In the genomic region with DNA sequence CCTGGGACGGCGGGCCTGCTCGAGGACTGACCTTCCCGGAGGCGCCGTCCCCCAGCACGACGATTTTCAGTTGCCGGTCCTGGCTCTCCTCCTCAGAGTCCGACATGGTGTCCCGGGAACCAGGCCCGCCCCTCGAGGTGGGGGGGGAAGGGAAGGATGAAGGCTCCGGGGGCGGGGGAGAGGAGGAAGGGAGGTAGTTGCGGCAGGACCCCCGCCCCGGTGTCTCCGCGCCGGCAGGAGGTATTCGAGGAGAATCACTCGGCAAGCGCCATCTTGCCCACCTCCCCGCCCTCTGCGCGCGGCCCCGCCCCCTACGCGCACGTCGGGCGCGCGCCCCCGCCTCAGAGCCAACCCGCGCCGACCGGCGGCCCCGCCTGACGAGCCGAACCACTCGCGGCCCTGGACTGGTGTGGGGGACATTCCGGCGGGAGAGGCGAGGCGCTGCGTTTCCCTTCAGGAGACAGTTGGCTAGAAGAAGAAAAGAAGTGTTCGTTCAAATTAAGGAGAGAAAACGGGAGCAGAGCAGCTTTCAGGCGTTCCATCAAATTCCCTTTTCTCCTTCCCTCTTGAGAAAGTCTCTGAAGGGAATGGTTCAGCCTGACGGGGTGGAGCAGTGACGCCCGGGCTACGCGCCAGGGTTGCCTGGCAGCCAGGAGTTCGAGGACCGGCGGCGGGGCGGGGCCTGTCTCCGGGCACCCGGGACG, we compare ENCODE assay signal across 1 cellular context.
TF ChIP-seq lines count a peak whose summit lies in the region.

A gene (minus strand): TSS at position 296 of the 704 bp plus-strand sequence.

TF ChIP-seq in HEK293, 187 proteins besides CTCF, POLR2A, EP300 and RAD21 (continued from another document):
- TF ChIP-seq ZXDB (tag by site-specific recombination; IDR thresholded peaks at IDR 0.05) (peak; percentile 17; the same call in 1 of the 2 replicates), KLF8 (tag by site-specific recombination; IDR thresholded peaks at IDR 0.05) (peak; percentile 70; the same call in 1 of the 2 replicates), ZNF501 (tag by site-specific recombination; IDR thresholded peaks at IDR 0.05) (0 out of 2 replicates have a peak, but pooled peaks have one; percentile 12), ZNF155 (tag by site-specific recombination; IDR thresholded peaks at IDR 0.05) (no peak), BCL11B (tag by site-specific recombination; IDR thresholded peaks at IDR 0.05; ENCODE audit: low read depth) (no peak), ZNF768 (tag by site-specific recombination; IDR thresholded peaks at IDR 0.05) (no peak), GLI2 (tag by site-specific recombination; IDR thresholded peaks at IDR 0.05; ENCODE audit: borderline replicate concordance, low read depth) (no peak), KLF9 (tag by site-specific recombination; IDR thresholded peaks at IDR 0.05; ENCODE audit: low read depth) (0 out of 2 replicates have a peak, but pooled peaks have one; percentile 60), ZFHX2 (tag by site-specific recombination; conservative IDR thresholded peaks at IDR 0.05) (no peak), ZNF341 (tag by site-specific recombination; IDR thresholded peaks at IDR 0.05; ENCODE audit: low read depth) (0 out of 2 replicates have a peak, but pooled peaks have one; percentile 34), YY2 (tag by site-specific recombination; IDR thresholded peaks at IDR 0.05) (no peak), ZNF830 (tag by site-specific recombination; IDR thresholded peaks at IDR 0.05; ENCODE audit: low read depth) (no peak), YY1 (tag by site-specific recombination; IDR thresholded peaks at IDR 0.05) (peak; percentile 47; the same call in 1 of the 2 replicates), GLIS2 (tag by site-specific recombination; IDR thresholded peaks at IDR 0.05) (peak; percentile 75), SP2 (tag by site-specific recombination; IDR thresholded peaks at IDR 0.05) (peak; percentile 34), GLIS1 (tag by site-specific recombination; IDR thresholded peaks at IDR 0.05) (peak; percentile 54), ZNF335 (tag by site-specific recombination; conservative IDR thresholded peaks at IDR 0.05) (peak; percentile 26), ZNF610 (tag by site-specific recombination; IDR thresholded peaks at IDR 0.05; ENCODE audit: borderline replicate concordance) (no peak), KLF10 (tag by site-specific recombination; IDR thresholded peaks at IDR 0.05) (peak; percentile 98), PRDM1 (tag by site-specific recombination; IDR thresholded peaks at IDR 0.05) (peak; percentile 61)
- TF ChIP-seq, protein P1, sequence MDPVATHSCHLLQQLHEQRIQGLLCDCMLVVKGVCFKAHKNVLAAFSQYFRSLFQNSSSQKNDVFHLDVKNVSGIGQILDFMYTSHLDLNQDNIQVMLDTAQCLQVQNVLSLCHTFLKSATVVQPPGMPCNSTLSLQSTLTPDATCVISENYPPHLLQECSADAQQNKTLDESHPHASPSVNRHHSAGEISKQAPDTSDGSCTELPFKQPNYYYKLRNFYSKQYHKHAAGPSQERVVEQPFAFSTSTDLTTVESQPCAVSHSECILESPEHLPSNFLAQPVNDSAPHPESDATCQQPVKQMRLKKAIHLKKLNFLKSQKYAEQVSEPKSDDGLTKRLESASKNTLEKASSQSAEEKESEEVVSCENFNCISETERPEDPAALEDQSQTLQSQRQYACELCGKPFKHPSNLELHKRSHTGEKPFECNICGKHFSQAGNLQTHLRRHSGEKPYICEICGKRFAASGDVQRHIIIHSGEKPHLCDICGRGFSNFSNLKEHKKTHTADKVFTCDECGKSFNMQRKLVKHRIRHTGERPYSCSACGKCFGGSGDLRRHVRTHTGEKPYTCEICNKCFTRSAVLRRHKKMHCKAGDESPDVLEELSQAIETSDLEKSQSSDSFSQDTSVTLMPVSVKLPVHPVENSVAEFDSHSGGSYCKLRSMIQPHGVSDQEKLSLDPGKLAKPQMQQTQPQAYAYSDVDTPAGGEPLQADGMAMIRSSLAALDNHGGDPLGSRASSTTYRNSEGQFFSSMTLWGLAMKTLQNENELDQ (tag by site-specific recombination; IDR thresholded peaks at IDR 0.05; ENCODE audit: low read depth): no peak
- TF ChIP-seq, protein P2, sequence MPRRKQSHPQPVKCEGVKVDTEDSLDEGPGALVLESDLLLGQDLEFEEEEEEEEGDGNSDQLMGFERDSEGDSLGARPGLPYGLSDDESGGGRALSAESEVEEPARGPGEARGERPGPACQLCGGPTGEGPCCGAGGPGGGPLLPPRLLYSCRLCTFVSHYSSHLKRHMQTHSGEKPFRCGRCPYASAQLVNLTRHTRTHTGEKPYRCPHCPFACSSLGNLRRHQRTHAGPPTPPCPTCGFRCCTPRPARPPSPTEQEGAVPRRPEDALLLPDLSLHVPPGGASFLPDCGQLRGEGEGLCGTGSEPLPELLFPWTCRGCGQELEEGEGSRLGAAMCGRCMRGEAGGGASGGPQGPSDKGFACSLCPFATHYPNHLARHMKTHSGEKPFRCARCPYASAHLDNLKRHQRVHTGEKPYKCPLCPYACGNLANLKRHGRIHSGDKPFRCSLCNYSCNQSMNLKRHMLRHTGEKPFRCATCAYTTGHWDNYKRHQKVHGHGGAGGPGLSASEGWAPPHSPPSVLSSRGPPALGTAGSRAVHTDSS (tag by site-specific recombination; IDR thresholded peaks at IDR 0.05): peak; percentile 60; the same call in 1 of the 2 replicates
- TF ChIP-seq, protein P3, sequence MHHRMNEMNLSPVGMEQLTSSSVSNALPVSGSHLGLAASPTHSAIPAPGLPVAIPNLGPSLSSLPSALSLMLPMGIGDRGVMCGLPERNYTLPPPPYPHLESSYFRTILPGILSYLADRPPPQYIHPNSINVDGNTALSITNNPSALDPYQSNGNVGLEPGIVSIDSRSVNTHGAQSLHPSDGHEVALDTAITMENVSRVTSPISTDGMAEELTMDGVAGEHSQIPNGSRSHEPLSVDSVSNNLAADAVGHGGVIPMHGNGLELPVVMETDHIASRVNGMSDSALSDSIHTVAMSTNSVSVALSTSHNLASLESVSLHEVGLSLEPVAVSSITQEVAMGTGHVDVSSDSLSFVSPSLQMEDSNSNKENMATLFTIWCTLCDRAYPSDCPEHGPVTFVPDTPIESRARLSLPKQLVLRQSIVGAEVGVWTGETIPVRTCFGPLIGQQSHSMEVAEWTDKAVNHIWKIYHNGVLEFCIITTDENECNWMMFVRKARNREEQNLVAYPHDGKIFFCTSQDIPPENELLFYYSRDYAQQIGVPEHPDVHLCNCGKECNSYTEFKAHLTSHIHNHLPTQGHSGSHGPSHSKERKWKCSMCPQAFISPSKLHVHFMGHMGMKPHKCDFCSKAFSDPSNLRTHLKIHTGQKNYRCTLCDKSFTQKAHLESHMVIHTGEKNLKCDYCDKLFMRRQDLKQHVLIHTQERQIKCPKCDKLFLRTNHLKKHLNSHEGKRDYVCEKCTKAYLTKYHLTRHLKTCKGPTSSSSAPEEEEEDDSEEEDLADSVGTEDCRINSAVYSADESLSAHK (tag by site-specific recombination; IDR thresholded peaks at IDR 0.05): no peak
- TF ChIP-seq, protein P4, sequence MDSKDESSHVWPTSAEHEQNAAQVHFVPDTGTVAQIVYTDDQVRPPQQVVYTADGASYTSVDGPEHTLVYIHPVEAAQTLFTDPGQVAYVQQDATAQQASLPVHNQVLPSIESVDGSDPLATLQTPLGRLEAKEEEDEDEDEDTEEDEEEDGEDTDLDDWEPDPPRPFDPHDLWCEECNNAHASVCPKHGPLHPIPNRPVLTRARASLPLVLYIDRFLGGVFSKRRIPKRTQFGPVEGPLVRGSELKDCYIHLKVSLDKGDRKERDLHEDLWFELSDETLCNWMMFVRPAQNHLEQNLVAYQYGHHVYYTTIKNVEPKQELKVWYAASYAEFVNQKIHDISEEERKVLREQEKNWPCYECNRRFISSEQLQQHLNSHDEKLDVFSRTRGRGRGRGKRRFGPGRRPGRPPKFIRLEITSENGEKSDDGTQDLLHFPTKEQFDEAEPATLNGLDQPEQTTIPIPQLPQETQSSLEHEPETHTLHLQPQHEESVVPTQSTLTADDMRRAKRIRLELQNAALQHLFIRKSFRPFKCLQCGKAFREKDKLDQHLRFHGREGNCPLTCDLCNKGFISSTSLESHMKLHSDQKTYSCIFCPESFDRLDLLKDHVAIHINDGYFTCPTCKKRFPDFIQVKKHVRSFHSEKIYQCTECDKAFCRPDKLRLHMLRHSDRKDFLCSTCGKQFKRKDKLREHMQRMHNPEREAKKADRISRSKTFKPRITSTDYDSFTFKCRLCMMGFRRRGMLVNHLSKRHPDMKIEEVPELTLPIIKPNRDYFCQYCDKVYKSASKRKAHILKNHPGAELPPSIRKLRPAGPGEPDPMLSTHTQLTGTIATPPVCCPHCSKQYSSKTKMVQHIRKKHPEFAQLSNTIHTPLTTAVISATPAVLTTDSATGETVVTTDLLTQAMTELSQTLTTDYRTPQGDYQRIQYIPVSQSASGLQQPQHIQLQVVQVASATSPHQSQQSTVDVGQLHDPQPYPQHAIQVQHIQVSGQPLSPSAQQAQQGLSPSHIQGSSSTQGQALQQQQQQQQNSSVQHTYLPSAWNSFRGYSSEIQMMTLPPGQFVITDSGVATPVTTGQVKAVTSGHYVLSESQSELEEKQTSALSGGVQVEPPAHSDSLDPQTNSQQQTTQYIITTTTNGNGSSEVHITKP (tag by site-specific recombination; IDR thresholded peaks at IDR 0.05): peak; percentile 99
- TF ChIP-seq, protein P5, sequence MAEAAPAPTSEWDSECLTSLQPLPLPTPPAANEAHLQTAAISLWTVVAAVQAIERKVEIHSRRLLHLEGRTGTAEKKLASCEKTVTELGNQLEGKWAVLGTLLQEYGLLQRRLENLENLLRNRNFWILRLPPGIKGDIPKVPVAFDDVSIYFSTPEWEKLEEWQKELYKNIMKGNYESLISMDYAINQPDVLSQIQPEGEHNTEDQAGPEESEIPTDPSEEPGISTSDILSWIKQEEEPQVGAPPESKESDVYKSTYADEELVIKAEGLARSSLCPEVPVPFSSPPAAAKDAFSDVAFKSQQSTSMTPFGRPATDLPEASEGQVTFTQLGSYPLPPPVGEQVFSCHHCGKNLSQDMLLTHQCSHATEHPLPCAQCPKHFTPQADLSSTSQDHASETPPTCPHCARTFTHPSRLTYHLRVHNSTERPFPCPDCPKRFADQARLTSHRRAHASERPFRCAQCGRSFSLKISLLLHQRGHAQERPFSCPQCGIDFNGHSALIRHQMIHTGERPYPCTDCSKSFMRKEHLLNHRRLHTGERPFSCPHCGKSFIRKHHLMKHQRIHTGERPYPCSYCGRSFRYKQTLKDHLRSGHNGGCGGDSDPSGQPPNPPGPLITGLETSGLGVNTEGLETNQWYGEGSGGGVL (tag by site-specific recombination; IDR thresholded peaks at IDR 0.05): peak; percentile 72
- TF ChIP-seq, protein P6, sequence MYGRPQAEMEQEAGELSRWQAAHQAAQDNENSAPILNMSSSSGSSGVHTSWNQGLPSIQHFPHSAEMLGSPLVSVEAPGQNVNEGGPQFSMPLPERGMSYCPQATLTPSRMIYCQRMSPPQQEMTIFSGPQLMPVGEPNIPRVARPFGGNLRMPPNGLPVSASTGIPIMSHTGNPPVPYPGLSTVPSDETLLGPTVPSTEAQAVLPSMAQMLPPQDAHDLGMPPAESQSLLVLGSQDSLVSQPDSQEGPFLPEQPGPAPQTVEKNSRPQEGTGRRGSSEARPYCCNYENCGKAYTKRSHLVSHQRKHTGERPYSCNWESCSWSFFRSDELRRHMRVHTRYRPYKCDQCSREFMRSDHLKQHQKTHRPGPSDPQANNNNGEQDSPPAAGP (tag by site-specific recombination; IDR thresholded peaks at IDR 0.05): no peak
- TF ChIP-seq, protein P7, sequence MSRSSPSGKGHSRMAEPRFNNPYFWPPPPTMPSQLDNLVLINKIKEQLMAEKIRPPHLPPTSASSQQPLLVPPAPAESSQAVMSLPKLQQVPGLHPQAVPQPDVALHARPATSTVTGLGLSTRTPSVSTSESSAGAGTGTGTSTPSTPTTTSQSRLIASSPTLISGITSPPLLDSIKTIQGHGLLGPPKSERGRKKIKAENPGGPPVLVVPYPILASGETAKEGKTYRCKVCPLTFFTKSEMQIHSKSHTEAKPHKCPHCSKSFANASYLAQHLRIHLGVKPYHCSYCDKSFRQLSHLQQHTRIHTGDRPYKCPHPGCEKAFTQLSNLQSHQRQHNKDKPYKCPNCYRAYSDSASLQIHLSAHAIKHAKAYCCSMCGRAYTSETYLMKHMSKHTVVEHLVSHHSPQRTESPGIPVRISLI (tag by site-specific recombination; IDR thresholded peaks at IDR 0.05): no peak
- TF ChIP-seq, protein P8, sequence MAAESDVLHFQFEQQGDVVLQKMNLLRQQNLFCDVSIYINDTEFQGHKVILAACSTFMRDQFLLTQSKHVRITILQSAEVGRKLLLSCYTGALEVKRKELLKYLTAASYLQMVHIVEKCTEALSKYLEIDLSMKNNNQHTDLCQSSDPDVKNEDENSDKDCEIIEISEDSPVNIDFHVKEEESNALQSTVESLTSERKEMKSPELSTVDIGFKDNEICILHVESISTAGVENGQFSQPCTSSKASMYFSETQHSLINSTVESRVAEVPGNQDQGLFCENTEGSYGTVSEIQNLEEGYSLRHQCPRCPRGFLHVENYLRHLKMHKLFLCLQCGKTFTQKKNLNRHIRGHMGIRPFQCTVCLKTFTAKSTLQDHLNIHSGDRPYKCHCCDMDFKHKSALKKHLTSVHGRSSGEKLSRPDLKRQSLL (tag by site-specific recombination; IDR thresholded peaks at IDR 0.05): no peak
- TF ChIP-seq, protein P9, sequence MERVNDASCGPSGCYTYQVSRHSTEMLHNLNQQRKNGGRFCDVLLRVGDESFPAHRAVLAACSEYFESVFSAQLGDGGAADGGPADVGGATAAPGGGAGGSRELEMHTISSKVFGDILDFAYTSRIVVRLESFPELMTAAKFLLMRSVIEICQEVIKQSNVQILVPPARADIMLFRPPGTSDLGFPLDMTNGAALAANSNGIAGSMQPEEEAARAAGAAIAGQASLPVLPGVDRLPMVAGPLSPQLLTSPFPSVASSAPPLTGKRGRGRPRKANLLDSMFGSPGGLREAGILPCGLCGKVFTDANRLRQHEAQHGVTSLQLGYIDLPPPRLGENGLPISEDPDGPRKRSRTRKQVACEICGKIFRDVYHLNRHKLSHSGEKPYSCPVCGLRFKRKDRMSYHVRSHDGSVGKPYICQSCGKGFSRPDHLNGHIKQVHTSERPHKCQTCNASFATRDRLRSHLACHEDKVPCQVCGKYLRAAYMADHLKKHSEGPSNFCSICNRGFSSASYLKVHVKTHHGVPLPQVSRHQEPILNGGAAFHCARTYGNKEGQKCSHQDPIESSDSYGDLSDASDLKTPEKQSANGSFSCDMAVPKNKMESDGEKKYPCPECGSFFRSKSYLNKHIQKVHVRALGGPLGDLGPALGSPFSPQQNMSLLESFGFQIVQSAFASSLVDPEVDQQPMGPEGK (tag by site-specific recombination; IDR thresholded peaks at IDR 0.05): peak; percentile 34; the same call in 1 of the 2 replicates
